Comparison of ENCODE assay signal across 1 cellular context in the genomic region with DNA sequence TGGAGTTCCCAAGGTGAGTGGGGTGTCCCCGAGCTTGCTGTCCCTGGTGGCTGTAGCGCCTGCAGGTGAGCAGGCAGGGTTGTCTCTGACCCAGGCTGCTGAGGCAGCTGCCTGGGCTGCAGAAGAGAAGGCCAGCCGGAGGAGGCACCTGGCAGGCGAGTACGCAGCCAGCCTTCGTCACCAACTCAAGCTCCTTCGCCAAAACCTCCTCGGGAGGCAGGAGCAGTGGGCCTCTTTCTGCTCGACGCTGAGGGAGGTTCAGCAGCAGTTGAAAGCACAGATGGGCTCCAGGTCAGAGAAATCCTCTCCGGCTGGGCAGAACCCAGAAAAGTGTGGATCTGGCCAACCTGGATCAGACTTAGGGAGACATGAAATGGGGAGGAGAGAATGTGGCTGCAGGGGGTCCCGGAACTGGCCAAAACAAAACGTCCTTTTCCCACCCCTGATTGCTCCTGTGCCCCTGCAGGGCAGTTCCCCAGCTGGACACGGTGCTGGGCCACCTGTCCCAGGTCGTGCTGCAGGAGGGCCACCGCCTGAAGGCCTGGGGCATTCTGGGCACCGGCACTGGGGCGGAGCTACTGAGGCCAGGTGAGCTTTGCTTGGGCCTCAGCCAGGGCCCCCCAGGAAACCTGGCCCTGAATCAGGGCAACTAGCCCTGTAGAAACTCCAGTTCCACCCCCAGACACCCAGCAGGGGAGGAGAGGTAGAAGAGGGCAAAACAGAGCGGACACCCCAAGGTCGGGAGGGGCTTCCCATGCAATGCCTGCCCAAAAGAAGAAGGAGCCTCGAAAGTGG.
TF ChIP-seq lines count a peak whose summit lies in the region.

No MANE protein-coding gene starts in this region.

TF ChIP-seq in HepG2, 621 proteins besides CTCF, POLR2A, EP300 and RAD21:
- TF ChIP-seq, protein P1, sequence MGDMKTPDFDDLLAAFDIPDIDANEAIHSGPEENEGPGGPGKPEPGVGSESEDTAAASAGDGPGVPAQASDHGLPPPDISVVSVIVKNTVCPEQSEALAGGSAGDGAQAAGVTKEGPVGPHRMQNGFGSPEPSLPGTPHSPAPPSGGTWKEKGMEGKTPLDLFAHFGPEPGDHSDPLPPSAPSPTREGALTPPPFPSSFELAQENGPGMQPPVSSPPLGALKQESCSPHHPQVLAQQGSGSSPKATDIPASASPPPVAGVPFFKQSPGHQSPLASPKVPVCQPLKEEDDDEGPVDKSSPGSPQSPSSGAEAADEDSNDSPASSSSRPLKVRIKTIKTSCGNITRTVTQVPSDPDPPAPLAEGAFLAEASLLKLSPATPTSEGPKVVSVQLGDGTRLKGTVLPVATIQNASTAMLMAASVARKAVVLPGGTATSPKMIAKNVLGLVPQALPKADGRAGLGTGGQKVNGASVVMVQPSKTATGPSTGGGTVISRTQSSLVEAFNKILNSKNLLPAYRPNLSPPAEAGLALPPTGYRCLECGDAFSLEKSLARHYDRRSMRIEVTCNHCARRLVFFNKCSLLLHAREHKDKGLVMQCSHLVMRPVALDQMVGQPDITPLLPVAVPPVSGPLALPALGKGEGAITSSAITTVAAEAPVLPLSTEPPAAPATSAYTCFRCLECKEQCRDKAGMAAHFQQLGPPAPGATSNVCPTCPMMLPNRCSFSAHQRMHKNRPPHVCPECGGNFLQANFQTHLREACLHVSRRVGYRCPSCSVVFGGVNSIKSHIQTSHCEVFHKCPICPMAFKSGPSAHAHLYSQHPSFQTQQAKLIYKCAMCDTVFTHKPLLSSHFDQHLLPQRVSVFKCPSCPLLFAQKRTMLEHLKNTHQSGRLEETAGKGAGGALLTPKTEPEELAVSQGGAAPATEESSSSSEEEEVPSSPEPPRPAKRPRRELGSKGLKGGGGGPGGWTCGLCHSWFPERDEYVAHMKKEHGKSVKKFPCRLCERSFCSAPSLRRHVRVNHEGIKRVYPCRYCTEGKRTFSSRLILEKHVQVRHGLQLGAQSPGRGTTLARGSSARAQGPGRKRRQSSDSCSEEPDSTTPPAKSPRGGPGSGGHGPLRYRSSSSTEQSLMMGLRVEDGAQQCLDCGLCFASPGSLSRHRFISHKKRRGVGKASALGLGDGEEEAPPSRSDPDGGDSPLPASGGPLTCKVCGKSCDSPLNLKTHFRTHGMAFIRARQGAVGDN (CRISPR knock-in tag; IDR thresholded peaks at IDR 0.05): peak; percentile 20
- no peak for TF ChIP-seq ZNF225 (CRISPR knock-in tag; IDR thresholded peaks at IDR 0.05)
TF ChIP-seq in HepG2: peak in this region for 1.
